8 cellular contexts compared by ENCODE assay signal in genomic region chr12:38905480-38906351, GRCh38. TPM values are rescaled to one million over a fixed set of nuclear protein-coding genes. Genes with fewer than 3 reads are reported as not detected.
DNase-seq lines count a peak whose midpoint lies in the region; ATAC-seq and TF ChIP-seq lines count a peak whose summit lies in the region.

Gene CPNE8 (minus strand): TSS chr12:38905591. CDS start chr12:38905534, 57 bp downstream.

- H3K27me3 ChIP-seq in left ventricle myocardium inferior (ENCODE audit: low read depth) = no peaks in the 10 kb centered on the region

- H3K9me3 ChIP-seq in left ventricle myocardium inferior (replicated peaks) = no peaks in the 10 kb centered on the region

- peak within 1 kb of the TSS; percentile 96 for H3K27ac ChIP-seq in left ventricle myocardium inferior (replicated peaks)

- DNase-seq in AG08396 (ENCODE audit: low spot score) = peak; percentile 87
- DNase-seq in T follicular helper cell (ENCODE audit: low read depth) = peak; percentile 3
- peak in 57 of 58 donors; percentile 17 to 86 (median 63) for DNase-seq in anterior cingulate cortex (lab: John Stamatoyannopoulos, UW)
- DNase-seq in left ventricle myocardium inferior = peak; percentile 86
- DNase-seq in posterior vena cava (ENCODE audit: low spot score) = peak; percentile 96
- DNase-seq in NCI-H187 (lab: John Stamatoyannopoulos, UW) = no peak

- TF ChIP-seq POLR2A in GM19193 (IDR thresholded peaks at IDR 0.05; ENCODE audit: extremely low read depth, insufficient read depth, insufficient read length) = peak; percentile 76

- no peaks in the 10 kb centered on the region for H3K36me3 ChIP-seq in left ventricle myocardium inferior

- peak; percentile 61 for ATAC-seq in HG03280 (IDR thresholded peaks at IDR 0.05; ENCODE audit: unreplicated experiment)

- peak; percentile 15 for TF ChIP-seq CTCF in left ventricle myocardium inferior (IDR thresholded peaks at IDR 0.05; ENCODE audit: borderline replicate concordance)

- H3K4me1 ChIP-seq in left ventricle myocardium inferior = peaks cover 48% of the 10 kb centered on the region

- intact Hi-C loops in left ventricle myocardium inferior (cut with micrococcal nuclease) (no loop called here), posterior vena cava (cut with DNase I) (no loop called here)

- H3K4me3 ChIP-seq in left ventricle myocardium inferior = peak within 1 kb of the TSS; percentile 79

RNA-seq across cellular contexts. Expression of gene CPNE8, which starts in this region (rescaled TPM):
- 7.2 TPM for total RNA-seq in left ventricle myocardium inferior
- 10 to 100 TPM; 18.5 to 22.8 TPM for total RNA-seq in posterior vena cava

Comparison
In these comparisons a context has a peak if more than half of its experiments do, and no peak if none do; other contexts are left out.
1. DNase-seq: peak in AG08396 (single experiment), T follicular helper cell (single experiment), anterior cingulate cortex (57 of 58), left ventricle myocardium inferior (single experiment) and posterior vena cava (single experiment); none in NCI-H187 (0 of 2).